In the genomic region with DNA sequence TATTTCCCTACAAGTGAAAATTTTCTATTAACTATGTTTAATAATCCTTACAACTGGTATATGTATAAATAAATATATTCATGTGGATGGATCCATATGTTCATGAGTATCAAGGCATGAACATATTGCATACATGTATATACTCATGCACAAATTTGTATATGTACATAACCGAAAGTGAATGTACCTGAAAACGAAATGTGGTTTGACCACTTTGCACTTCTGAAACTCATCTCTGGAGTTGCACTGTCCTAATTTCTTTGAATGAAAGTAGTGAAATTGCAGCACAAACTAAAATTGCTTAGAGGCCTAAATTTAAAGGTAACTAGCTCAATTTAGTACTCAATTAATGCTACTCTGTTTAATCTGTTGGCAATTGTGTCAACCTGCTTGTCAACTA, we compare ENCODE assay signal across 1 cellular context.
TF ChIP-seq lines count a peak whose summit lies in the region.

No MANE protein-coding gene starts in this region.

TF ChIP-seq in GM12878, 131 proteins besides CTCF, POLR2A, EP300 and RAD21:
- TF ChIP-seq, protein P1, sequence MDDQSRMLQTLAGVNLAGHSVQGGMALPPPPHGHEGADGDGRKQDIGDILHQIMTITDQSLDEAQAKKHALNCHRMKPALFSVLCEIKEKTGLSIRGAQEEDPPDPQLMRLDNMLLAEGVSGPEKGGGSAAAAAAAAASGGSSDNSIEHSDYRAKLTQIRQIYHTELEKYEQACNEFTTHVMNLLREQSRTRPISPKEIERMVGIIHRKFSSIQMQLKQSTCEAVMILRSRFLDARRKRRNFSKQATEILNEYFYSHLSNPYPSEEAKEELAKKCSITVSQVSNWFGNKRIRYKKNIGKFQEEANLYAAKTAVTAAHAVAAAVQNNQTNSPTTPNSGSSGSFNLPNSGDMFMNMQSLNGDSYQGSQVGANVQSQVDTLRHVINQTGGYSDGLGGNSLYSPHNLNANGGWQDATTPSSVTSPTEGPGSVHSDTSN (IDR thresholded peaks at IDR 0.05; ENCODE audit: insufficient replicate concordance, low read depth, low read length), result no peak
- no peak for TF ChIP-seq YBX1 (IDR thresholded peaks at IDR 0.05)
- TF ChIP-seq, protein P2, sequence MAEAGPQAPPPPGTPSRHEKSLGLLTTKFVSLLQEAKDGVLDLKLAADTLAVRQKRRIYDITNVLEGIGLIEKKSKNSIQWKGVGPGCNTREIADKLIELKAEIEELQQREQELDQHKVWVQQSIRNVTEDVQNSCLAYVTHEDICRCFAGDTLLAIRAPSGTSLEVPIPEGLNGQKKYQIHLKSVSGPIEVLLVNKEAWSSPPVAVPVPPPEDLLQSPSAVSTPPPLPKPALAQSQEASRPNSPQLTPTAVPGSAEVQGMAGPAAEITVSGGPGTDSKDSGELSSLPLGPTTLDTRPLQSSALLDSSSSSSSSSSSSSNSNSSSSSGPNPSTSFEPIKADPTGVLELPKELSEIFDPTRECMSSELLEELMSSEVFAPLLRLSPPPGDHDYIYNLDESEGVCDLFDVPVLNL (IDR thresholded peaks at IDR 0.05; ENCODE audit: low read depth, low read length), result no peak
- no peak for TF ChIP-seq NKRF (conservative IDR thresholded peaks at IDR 0.05)
- no peak for TF ChIP-seq TCF12 (IDR thresholded peaks at IDR 0.05; ENCODE audit: low read depth, low read length)
- no peak for TF ChIP-seq ATF3 (IDR thresholded peaks at IDR 0.05; ENCODE audit: borderline replicate concordance, extremely low read depth, low read depth, low read length)
- TF ChIP-seq, protein P3, sequence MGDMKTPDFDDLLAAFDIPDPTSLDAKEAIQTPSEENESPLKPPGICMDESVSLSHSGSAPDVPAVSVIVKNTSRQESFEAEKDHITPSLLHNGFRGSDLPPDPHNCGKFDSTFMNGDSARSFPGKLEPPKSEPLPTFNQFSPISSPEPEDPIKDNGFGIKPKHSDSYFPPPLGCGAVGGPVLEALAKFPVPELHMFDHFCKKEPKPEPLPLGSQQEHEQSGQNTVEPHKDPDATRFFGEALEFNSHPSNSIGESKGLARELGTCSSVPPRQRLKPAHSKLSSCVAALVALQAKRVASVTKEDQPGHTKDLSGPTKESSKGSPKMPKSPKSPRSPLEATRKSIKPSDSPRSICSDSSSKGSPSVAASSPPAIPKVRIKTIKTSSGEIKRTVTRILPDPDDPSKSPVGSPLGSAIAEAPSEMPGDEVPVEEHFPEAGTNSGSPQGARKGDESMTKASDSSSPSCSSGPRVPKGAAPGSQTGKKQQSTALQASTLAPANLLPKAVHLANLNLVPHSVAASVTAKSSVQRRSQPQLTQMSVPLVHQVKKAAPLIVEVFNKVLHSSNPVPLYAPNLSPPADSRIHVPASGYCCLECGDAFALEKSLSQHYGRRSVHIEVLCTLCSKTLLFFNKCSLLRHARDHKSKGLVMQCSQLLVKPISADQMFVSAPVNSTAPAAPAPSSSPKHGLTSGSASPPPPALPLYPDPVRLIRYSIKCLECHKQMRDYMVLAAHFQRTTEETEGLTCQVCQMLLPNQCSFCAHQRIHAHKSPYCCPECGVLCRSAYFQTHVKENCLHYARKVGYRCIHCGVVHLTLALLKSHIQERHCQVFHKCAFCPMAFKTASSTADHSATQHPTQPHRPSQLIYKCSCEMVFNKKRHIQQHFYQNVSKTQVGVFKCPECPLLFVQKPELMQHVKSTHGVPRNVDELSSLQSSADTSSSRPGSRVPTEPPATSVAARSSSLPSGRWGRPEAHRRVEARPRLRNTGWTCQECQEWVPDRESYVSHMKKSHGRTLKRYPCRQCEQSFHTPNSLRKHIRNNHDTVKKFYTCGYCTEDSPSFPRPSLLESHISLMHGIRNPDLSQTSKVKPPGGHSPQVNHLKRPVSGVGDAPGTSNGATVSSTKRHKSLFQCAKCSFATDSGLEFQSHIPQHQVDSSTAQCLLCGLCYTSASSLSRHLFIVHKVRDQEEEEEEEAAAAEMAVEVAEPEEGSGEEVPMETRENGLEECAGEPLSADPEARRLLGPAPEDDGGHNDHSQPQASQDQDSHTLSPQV (IDR thresholded peaks at IDR 0.05), result no peak
- TF ChIP-seq RUNX3 (IDR thresholded peaks at IDR 0.05; ENCODE audit: low read length), result peak; percentile 84
- TF ChIP-seq SMC3 (IDR thresholded peaks at IDR 0.05; ENCODE audit: borderline replicate concordance, low read length), result no peak
- no peak for TF ChIP-seq EZH2 (IDR thresholded peaks at IDR 0.05; ENCODE audit: borderline replicate concordance, control insufficient read depth, low read depth, low read length)
- TF ChIP-seq NR2F1 (conservative IDR thresholded peaks at IDR 0.05), result no peak
- no peak for TF ChIP-seq LARP7 (IDR thresholded peaks at IDR 0.05)
- TF ChIP-seq IRF4 (IDR thresholded peaks at IDR 0.05; ENCODE audit: low read depth, low read length), result peak; percentile 68; the same call in 1 of the 2 replicates
- 0 out of 2 replicates have a peak, but pooled peaks have one; percentile 35 for TF ChIP-seq NFIC (IDR thresholded peaks at IDR 0.05; ENCODE audit: low read depth, low read length)
- no peak for TF ChIP-seq RBBP5 (conservative IDR thresholded peaks at IDR 0.05)
- 0 out of 2 replicates have a peak, but pooled peaks have one; percentile 19 for TF ChIP-seq TBL1XR1 (IDR thresholded peaks at IDR 0.05; ENCODE audit: low read depth, low read length)
- no peak for TF ChIP-seq GABPA (IDR thresholded peaks at IDR 0.05; ENCODE audit: low read depth)
- no peak for TF ChIP-seq ESRRA (IDR thresholded peaks at IDR 0.05; ENCODE audit: low read length)
- TF ChIP-seq RCOR1 (conservative IDR thresholded peaks at IDR 0.05; ENCODE audit: low read depth, low read length), result no peak
- TF ChIP-seq NBN (IDR thresholded peaks at IDR 0.05), result no peak
- no peak for TF ChIP-seq POLR2AphosphoS2 (IDR thresholded peaks at IDR 0.05; ENCODE audit: low read depth, low read length)
- no peak for TF ChIP-seq BHLHE40 (IDR thresholded peaks at IDR 0.05; ENCODE audit: borderline replicate concordance in 1 of 2, low read depth in 2 of 2, low read length in 1 of 2)
- no peak for TF ChIP-seq JUND (IDR thresholded peaks at IDR 0.05; ENCODE audit: low read depth, low read length)
- TF ChIP-seq JUNB (IDR thresholded peaks at IDR 0.05), result peak; percentile 43; the same call in 1 of the 2 replicates
- no peak for TF ChIP-seq POU2F2 (IDR thresholded peaks at IDR 0.05; ENCODE audit: borderline replicate concordance, low read depth, low read length)
- TF ChIP-seq KDM1A (IDR thresholded peaks at IDR 0.05; ENCODE audit: borderline replicate concordance), result no peak
- no peak for TF ChIP-seq PML (IDR thresholded peaks at IDR 0.05; ENCODE audit: low read length)
TF ChIP-seq in GM12878: peak in this region for 5.
